ENCODE assay signal across 25 cellular contexts in the genomic region with DNA sequence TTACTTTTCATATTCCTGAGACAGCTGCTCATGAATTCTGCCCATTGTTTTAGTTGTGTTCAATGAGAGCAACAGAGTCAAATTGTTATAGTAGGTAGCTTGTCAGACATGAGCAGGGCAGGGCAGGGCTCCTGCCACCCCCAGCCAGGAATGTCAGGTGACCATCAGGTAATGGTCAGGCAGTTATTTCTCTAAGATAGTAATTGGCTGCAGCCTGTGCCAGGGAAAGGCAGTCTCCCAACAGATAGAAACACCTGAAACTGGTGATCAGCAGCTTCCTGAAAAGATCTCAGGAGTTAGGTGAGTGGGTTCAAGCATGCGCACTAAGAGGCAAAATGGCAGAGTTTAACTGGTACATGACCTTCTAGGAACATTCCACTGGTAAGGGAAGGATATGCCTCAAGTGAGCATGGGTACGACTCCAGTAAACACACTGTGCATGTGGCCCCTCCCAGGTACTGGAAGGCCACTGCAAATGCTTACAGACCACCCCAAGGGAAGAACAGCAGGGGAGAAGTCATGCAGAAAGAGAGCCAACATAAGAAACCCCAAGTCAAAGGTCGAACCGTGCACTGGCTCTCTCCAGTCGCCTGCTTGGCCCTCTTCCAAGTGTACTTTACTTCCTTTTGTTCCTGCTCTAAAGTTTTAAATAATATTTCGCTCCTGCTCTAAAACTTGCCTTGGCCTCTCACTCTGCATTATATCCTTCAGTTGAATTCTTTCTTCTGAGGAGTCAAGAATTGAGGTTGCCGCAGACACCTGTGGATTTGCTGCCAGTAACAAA. TPM values are rescaled to one million over a fixed set of nuclear protein-coding genes. Genes with fewer than 3 reads are reported as not detected.
A peak's percentile ranks its signal among the peaks of the same experiment; 100 is the strongest.
DNase-seq lines count a peak whose midpoint lies in the region; ATAC-seq, FAIRE-seq and TF ChIP-seq lines count a peak whose summit lies in the region.
"Had no signal": no experiment of that assay in that cellular context is flagged by ENCODE, and none has a peak within 500 bp of the region (broad histone marks: within the 10 kb centered on the region; RNA-seq: fewer than 3 reads in every experiment).

No MANE protein-coding gene starts in this region.

- H3K4me1 Mint-ChIP-seq in MCF 10A (ENCODE audit: insufficient read depth, unreplicated experiment), result peaks cover 16% of the 10 kb centered on the region
- H3K4me1 Mint-ChIP-seq in effector memory CD8-positive, alpha-beta T cell (ENCODE audit: low read depth in 2 of 2), result no peaks in the 10 kb centered on the region
- H3K4me1 Mint-ChIP-seq in stimulated activated memory B cell treated with anti-CD40 and anti-IgM and Interleukin-4, amounts not matched to agents 10 μg/mL and 1 μg/mL and 100 μg/mL, for 72 hours, result no peaks in the 10 kb centered on the region
- H3K4me1 Mint-ChIP-seq: CD8-positive, alpha-beta memory T cell had no signal

- no peaks in the 10 kb centered on the region for H3K36me3 ChIP-seq in breast epithelium
- H3K36me3 ChIP-seq in colonic mucosa, result no peaks in the 10 kb centered on the region
- no peaks in the 10 kb centered on the region for H3K36me3 ChIP-seq in pancreas
- H3K36me3 ChIP-seq: BLaER1 had no signal

- peak in 3 of 4 donors; percentile 52 to 87 (median 59) for ATAC-seq in pancreas
- no peak for ATAC-seq in effector memory CD8-positive, alpha-beta T cell (replicated peaks)
- no peak for ATAC-seq in stimulated activated memory B cell treated with anti-CD40 and anti-IgM and Interleukin-4, amounts not matched to agents 10 μg/mL and 1 μg/mL and 100 μg/mL, for 72 hours
- ATAC-seq: HCT116 had no signal

- H3K4me3 ChIP-seq in breast epithelium, result no peak overlapping the region
- no peak overlapping the region for H3K4me3 ChIP-seq in colonic mucosa
- no peak overlapping the region for H3K4me3 ChIP-seq in pancreas
- H3K4me3 ChIP-seq: BLaER1, GM23248 had no signal

- intact Hi-C loops in breast epithelium (cut with DNase I; ENCODE audit: low total_unique reads) (no loop called here), MCF 10A (cut with micrococcal nuclease) (no loop called here), colonic mucosa (cut with DNase I) (no loop called here), pancreas (cut with DNase I) (no loop called here)

- no TSS peak for BruUV-seq in MCF 10A (replicated peaks; lab: Mats Ljungman, UMichigan)

- TF ChIP-seq POLR2A in breast epithelium (IDR thresholded peaks at IDR 0.05), result no peak

- peaks cover 22% of the 10 kb centered on the region for H3K27me3 Mint-ChIP-seq in MCF 10A (ENCODE audit: insufficient read depth, unreplicated experiment)
- peaks cover 18 to 30% of the 10 kb centered on the region in 2 donors for H3K27me3 Mint-ChIP-seq in effector memory CD8-positive, alpha-beta T cell
- H3K27me3 Mint-ChIP-seq in stimulated activated memory B cell treated with anti-CD40 and anti-IgM and Interleukin-4, amounts not matched to agents 10 μg/mL and 1 μg/mL and 100 μg/mL, for 72 hours, result no peaks in the 10 kb centered on the region

- 50 to 53% methylated on average over 7 of the region's 7 CpGs for WGBS in pancreas, 2 donors

- H3K27me3 ChIP-seq in breast epithelium (no peaks in the 10 kb centered on the region), colonic mucosa (no peaks in the 10 kb centered on the region), pancreas (no peaks in the 10 kb centered on the region)
- H3K27me3 ChIP-seq: BLaER1 had no signal

- H3K9me3 ChIP-seq in breast epithelium, result no peaks in the 10 kb centered on the region
- no peaks in the 10 kb centered on the region for H3K9me3 ChIP-seq in colonic mucosa
- no peaks in the 10 kb centered on the region for H3K9me3 ChIP-seq in pancreas
- H3K9me3 ChIP-seq: BLaER1 had no signal

- no peaks in the 10 kb centered on the region for H3K9me3 Mint-ChIP-seq in MCF 10A (ENCODE audit: unreplicated experiment)
- H3K9me3 Mint-ChIP-seq in effector memory CD8-positive, alpha-beta T cell, result no peaks in the 10 kb centered on the region
- peaks cover 3% of the 10 kb centered on the region for H3K9me3 Mint-ChIP-seq in stimulated activated memory B cell treated with anti-CD40 and anti-IgM and Interleukin-4, amounts not matched to agents 10 μg/mL and 1 μg/mL and 100 μg/mL, for 72 hours

- H3K27ac Mint-ChIP-seq in MCF 10A (ENCODE audit: low read depth, unreplicated experiment), result no peak overlapping the region
- no peak overlapping the region for H3K27ac Mint-ChIP-seq in effector memory CD8-positive, alpha-beta T cell
- H3K27ac Mint-ChIP-seq in stimulated activated memory B cell treated with anti-CD40 and anti-IgM and Interleukin-4, amounts not matched to agents 10 μg/mL and 1 μg/mL and 100 μg/mL, for 72 hours, result no peak overlapping the region
- H3K27ac Mint-ChIP-seq: CD8-positive, alpha-beta memory T cell had no signal

- H3K27ac ChIP-seq in breast epithelium (peak overlapping the region; percentile 22 to 67), colonic mucosa (peak overlapping the region; percentile 46), pancreas (peak overlapping the region in 1 of 4 donors; percentile 40)
- H3K27ac ChIP-seq: BLaER1, GM23248, KMS-11 had no signal

- CTCF ChIA-PET in MCF 10A (lab: Yijun Ruan, JAX), result no interaction called here

- peaks cover 6% of the 10 kb centered on the region for H3K36me3 Mint-ChIP-seq in MCF 10A (ENCODE audit: insufficient read depth, unreplicated experiment)
- no peaks in the 10 kb centered on the region for H3K36me3 Mint-ChIP-seq in effector memory CD8-positive, alpha-beta T cell (ENCODE audit: insufficient read depth)
- no peaks in the 10 kb centered on the region for H3K36me3 Mint-ChIP-seq in stimulated activated memory B cell treated with anti-CD40 and anti-IgM and Interleukin-4, amounts not matched to agents 10 μg/mL and 1 μg/mL and 100 μg/mL, for 72 hours
- H3K36me3 Mint-ChIP-seq: CD8-positive, alpha-beta memory T cell had no signal

- POLR2A ChIA-PET in MCF 10A (lab: Yijun Ruan, JAX), result no interaction called here

- H3K4me1 ChIP-seq in breast epithelium (no peaks in the 10 kb centered on the region), colonic mucosa (peaks cover 12% of the 10 kb centered on the region), pancreas (peaks cover 0 to 9% (median 8%) of the 10 kb centered on the region in 3 donors)
- H3K4me1 ChIP-seq: BLaER1 had no signal

- TF ChIP-seq CTCF in breast epithelium (IDR thresholded peaks at IDR 0.05), result no peak
- TF ChIP-seq CTCF in MCF 10A (IDR thresholded peaks at IDR 0.05; ENCODE audit: unreplicated experiment), result no peak
- TF ChIP-seq CTCF in colonic mucosa (IDR thresholded peaks at IDR 0.05), result no peak
- no peak for TF ChIP-seq CTCF in pancreas (IDR thresholded peaks at IDR 0.05)

- H3K9ac ChIP-seq in colonic mucosa (ENCODE audit: low read depth in 2 of 2, low read length in 2 of 2), result no peak overlapping the region
- H3K9ac ChIP-seq: BLaER1, GM23248, KMS-11 had no signal

- no peak for FAIRE-seq in pancreas (lab: Jason Lieb, UNC)
- FAIRE-seq: A204.1, GM12891, GM18507 had no signal

- no peak for DNase-seq in breast epithelium (ENCODE audit: low spot score in 2 of 2)
- DNase-seq in MCF 10A (ENCODE audit: unreplicated experiment), result no peak
- DNase-seq in colonic mucosa, result peak; percentile 66
- DNase-seq in pancreas, result no peak
- DNase-seq in effector memory CD8-positive, alpha-beta T cell, result no peak
- DNase-seq in SHP77 (lab: John Stamatoyannopoulos, UW), result no peak
- DNase-seq in OCI-M2 (lab: John Stamatoyannopoulos, UW; ENCODE audit: unreplicated experiment), result no peak
- DNase-seq: CD8-positive, alpha-beta memory T cell; DMS 273 treated with DMSO at 0.1 percent for 48 hours; GF-D8; GM23248; MM.1S; NCI-H1092 treated with DMSO at 0.1 percent for 48 hours; NCI-H2081 treated with DMSO at 0.1 percent for 48 hours; NCI-H510A; NCI-H82; SIG-M5 had no signal

- no peak overlapping the region for H3K4me3 Mint-ChIP-seq in MCF 10A (ENCODE audit: unreplicated experiment)
- H3K4me3 Mint-ChIP-seq in effector memory CD8-positive, alpha-beta T cell, result no peak overlapping the region
- H3K4me3 Mint-ChIP-seq in stimulated activated memory B cell treated with anti-CD40 and anti-IgM and Interleukin-4, amounts not matched to agents 10 μg/mL and 1 μg/mL and 100 μg/mL, for 72 hours, result no peak overlapping the region
- H3K4me3 Mint-ChIP-seq: CD8-positive, alpha-beta memory T cell had no signal

RNA-seq across cellular contexts. Expression of a gene that starts 25.1 kb away (rescaled TPM):
- not detected for total RNA-seq in breast epithelium
- total RNA-seq in MCF 10A (2022), result not detected in 2 replicates
- 1 to 10 TPM in 1 of 2 donors, under 1 TPM in 1; 0.67 to 2.4 TPM for total RNA-seq in colonic mucosa
- not detected for total RNA-seq in pancreas
- polyA plus RNA-seq in pancreas, result under 1 TPM in 1 of 2 donors, not detected in 1; 0.82 TPM
- total RNA-seq: CD8-positive, alpha-beta memory T cell; Daoy; GM23248 had no signal
- polyA plus RNA-seq: CD8-positive, alpha-beta memory T cell; GM23248 had no signal

Comparison
In these comparisons a context has a peak if more than half of its experiments do, and no peak if none do; other contexts are left out.
1. ATAC-seq: peak in pancreas (3 of 4); none in effector memory CD8-positive, alpha-beta T cell (single experiment) and stimulated activated memory B cell treated with anti-CD40 and anti-IgM and Interleukin-4, amounts not matched to agents 10 μg/mL and 1 μg/mL and 100 μg/mL, for 72 hours (single experiment).